ENCODE assay signal across 16 cellular contexts in the genomic region with DNA sequence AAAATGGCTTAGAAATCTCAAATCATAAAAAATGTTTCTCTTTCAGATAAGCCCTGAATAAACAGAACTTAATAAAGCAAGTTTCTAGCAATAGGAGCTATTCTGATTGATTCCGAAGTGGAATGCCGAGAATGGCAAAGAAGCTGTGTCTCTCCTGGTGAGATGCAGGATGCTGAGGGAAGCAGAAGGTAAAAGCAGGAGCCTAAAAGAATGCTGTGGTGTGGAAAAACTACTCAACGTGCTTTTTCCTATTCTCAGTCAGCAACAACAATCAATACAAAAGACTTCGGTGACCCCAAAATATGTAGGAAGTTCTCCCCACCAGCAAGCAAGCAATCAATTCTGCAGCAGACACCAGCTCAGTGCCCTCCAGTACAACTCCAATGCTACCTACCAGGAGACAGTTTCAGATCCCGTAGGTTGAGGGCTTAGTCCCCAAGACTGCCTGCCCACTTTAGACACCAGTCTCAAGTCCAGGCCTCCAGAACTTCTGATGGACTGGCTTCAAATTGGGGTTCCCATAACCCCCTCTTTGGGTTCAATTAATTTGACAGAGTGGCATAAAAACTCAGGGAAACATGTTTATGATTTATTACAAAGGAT.
"Had no signal": no experiment of that assay in that cellular context is flagged by ENCODE, and none has a peak within 500 bp of the region (broad histone marks: within the 10 kb centered on the region; RNA-seq: fewer than 3 reads in every experiment).

No MANE protein-coding gene starts in this region.

- H3K9me3 ChIP-seq: colonic mucosa, heart left ventricle, left lung, pancreas, suprapubic skin, upper lobe of left lung had no signal

- H3K4me1 ChIP-seq: colonic mucosa, pancreas had no signal

- H3K27me3 ChIP-seq: colonic mucosa, heart left ventricle, left lung, pancreas, suprapubic skin, upper lobe of left lung had no signal

- ATAC-seq: heart left ventricle; left lung; pancreas; stimulated activated naive CD8-positive, alpha-beta T cell treated with anti-CD3 and anti-CD28 coated beads, Interleukin-15, Interleukin-2, amounts not matched to agents 100 U/mL and 50 U/mL, for 24 hours had no signal

- H3K4me3 ChIP-seq: colonic mucosa, left lung, pancreas, suprapubic skin, upper lobe of left lung had no signal

- H3K9me3 Mint-ChIP-seq: T-helper 2 cell treated with Interferon-gamma antibody and Interleukin-4, amounts not matched to agents 5 μg/mL and 100 μg/mL, for 36 hours had no signal

- H3K27ac ChIP-seq: colonic mucosa, heart left ventricle, left lung, pancreas, suprapubic skin, upper lobe of left lung had no signal

- FAIRE-seq: astrocyte, frontal cortex, keratinocyte, pancreas had no signal

- H3K27ac Mint-ChIP-seq: T-helper 2 cell treated with Interferon-gamma antibody and Interleukin-4, amounts not matched to agents 5 μg/mL and 100 μg/mL, for 36 hours had no signal

- H3K36me3 ChIP-seq: colonic mucosa, pancreas, suprapubic skin had no signal

- DNase-seq: activated CD4-positive, alpha-beta T cell treated with anti-CD3 and anti-CD28 coated beads, Interleukin-2, amount 50 U/mL, for 48 hours; activated CD4-positive, CD25-positive, alpha-beta regulatory T cell treated with anti-CD3 and anti-CD28 coated beads, Interleukin-2, amount 50 U/mL, for 72 hours; activated naive CD4-positive, alpha-beta T cell; colonic mucosa; effector CD4-positive, alpha-beta T cell; heart left ventricle; left lung; pancreas; stimulated activated CD4-positive, alpha-beta T cell treated with anti-CD3 and anti-CD28 coated beads, Interleukin-2, amount 100 ng/mL, for 48 hours; stimulated activated naive CD8-positive, alpha-beta T cell treated with anti-CD3 and anti-CD28 coated beads, Interleukin-15, Interleukin-2, amounts not matched to agents 100 U/mL and 50 U/mL, for 24 hours; upper lobe of left lung had no signal
